In genomic region chr6:20571261-20571660, GRCh38 we compare ENCODE assay signal across 18 cellular contexts. TPM values are rescaled to one million over a fixed set of nuclear protein-coding genes. Genes with fewer than 3 reads are reported as not detected.
DNase-seq lines count a peak whose midpoint lies in the region; ATAC-seq, FAIRE-seq and TF ChIP-seq lines count a peak whose summit lies in the region.
"Had no signal": no experiment of that assay in that cellular context is flagged by ENCODE, and none has a peak within 500 bp of the region (broad histone marks: within the 10 kb centered on the region; RNA-seq: fewer than 3 reads in every experiment).

No MANE protein-coding gene starts in this region.

- H3K79me2 ChIP-seq in SK-N-SH (ENCODE audit: insufficient read depth) (no peaks in the 10 kb centered on the region), K562 (ENCODE audit: control insufficient read depth, insufficient read depth, low read length) (peaks cover 2% of the 10 kb centered on the region; the same call in 1 of the 3 replicates)

- intact Hi-C loops in K562 (cut with micrococcal nuclease), result loop anchor here (10.0 kb wide), 1 partner anchor 274 kb away; no protein-coding TSS in a partner anchor

- peaks cover 12 to 32% of the 10 kb centered on the region in 2 experiments; a peak in 3 of 4 replicates for H3K4me1 ChIP-seq in SK-N-SH (ENCODE audit: control insufficient read depth in 1 of 2, insufficient read depth in 2 of 2, low read depth in 1 of 2, low read length in 1 of 2)
- peaks cover 0 to 14% of the 10 kb centered on the region in 2 experiments; a peak in 3 of 5 replicates for H3K4me1 ChIP-seq in K562 (replicated peaks in 1 of 2; ENCODE audit: control insufficient read depth in 2 of 2, insufficient read depth in 2 of 2, low read length in 2 of 2)

- no peak for TF ChIP-seq RAD21 in SK-N-SH (IDR thresholded peaks at IDR 0.05; ENCODE audit: low read length)
- TF ChIP-seq RAD21 in K562 (CRISPR knock-in tag; conservative IDR thresholded peaks at IDR 0.05 in 1 of 2, IDR thresholded peaks at IDR 0.05 in 1 of 2), result no peak

- H3K27me3 ChIP-seq in SK-N-SH (ENCODE audit: insufficient read depth) (no peaks in the 10 kb centered on the region), K562 (ENCODE audit: control insufficient read depth in 2 of 2, insufficient read depth in 2 of 2, low read length in 2 of 2) (no peaks in the 10 kb centered on the region)
- H3K27me3 ChIP-seq: BLaER1 treated with 17β-estradiol and CSF1 and Interleukin-3, amounts not matched to agents 10 nM and 100 nM had no signal

- H3K9ac ChIP-seq in SK-N-SH (no peak overlapping the region), K562 (ENCODE audit: insufficient read depth in 1 of 2, low read depth in 2 of 2, low read length in 2 of 2) (no peak overlapping the region)
- H3K9ac ChIP-seq: BLaER1 treated with 17β-estradiol and CSF1 and Interleukin-3, amounts not matched to agents 10 nM and 100 nM had no signal

- H3K4me1 Mint-ChIP-seq in natural killer cell treated with Interleukin-12 subunit alpha and Interleukin-12 subunit beta and Interleukin-15 and Interleukin-18, amount 100 ng/mL, for 72 hours (ENCODE audit: low read depth in 2 of 2), result peaks cover 6 to 27% of the 10 kb centered on the region in 2 donors

- H3F3A ChIP-seq in SK-N-SH (replicated peaks; ENCODE audit: insufficient read depth), result no peaks in the 10 kb centered on the region

- CTCF ChIA-PET in SK-N-SH (lab: Yijun Ruan, JAX), result interaction anchor here (1.0 to 1.9 kb wide), 3 partner anchors 11 to 1018 kb away, joined by 3 to 6 read pairs (median 4); no protein-coding TSS in a partner anchor
- CTCF ChIA-PET in K562 (lab: Yijun Ruan, JAX; ENCODE audit: low intra/inter-chr PET ratio), result no interaction called here

- no peak for FAIRE-seq in K562 (lab: Jason Lieb, UNC)
- FAIRE-seq: GM12878, H1, HepG2, HTR-8/SVneo had no signal

- no peaks in the 10 kb centered on the region for H3K9me3 Mint-ChIP-seq in natural killer cell treated with Interleukin-12 subunit alpha and Interleukin-12 subunit beta and Interleukin-15 and Interleukin-18, amount 100 ng/mL, for 72 hours
- H3K9me3 Mint-ChIP-seq: CD4-positive, CD25-positive, alpha-beta regulatory T cell had no signal

- H3K36me3 ChIP-seq in SK-N-SH (replicated peaks in 1 of 2; ENCODE audit: control insufficient read depth in 1 of 2, insufficient read depth in 2 of 2, low read length in 1 of 2) (no peaks in the 10 kb centered on the region), K562 (ENCODE audit: control insufficient read depth, insufficient read depth, low read length) (peaks cover 4% of the 10 kb centered on the region; the same call in 2 of the 3 replicates)

- ATAC-seq in SK-N-SH treated with all-trans-retinoic acid at 6 μM for 48 hours (no peak), K562 (no peak; the same call in 2 of the 3 replicates)
- no peak for ATAC-seq in natural killer cell treated with Interleukin-12 subunit alpha and Interleukin-12 subunit beta and Interleukin-15 and Interleukin-18, amount 100 ng/mL, for 72 hours
- ATAC-seq: GM12878, HCT116, HepG2 had no signal

- no peak overlapping the region for H3K27ac Mint-ChIP-seq in natural killer cell treated with Interleukin-12 subunit alpha and Interleukin-12 subunit beta and Interleukin-15 and Interleukin-18, amount 100 ng/mL, for 72 hours
- H3K27ac Mint-ChIP-seq: CD4-positive, CD25-positive, alpha-beta regulatory T cell had no signal

- POLR2A ChIA-PET in SK-N-SH (lab: Yijun Ruan, JAX) (no interaction called here), K562 (lab: Yijun Ruan, JAX) (no interaction called here)

- H3K9me3 ChIP-seq in SK-N-SH, result no peaks in the 10 kb centered on the region
- no peaks in the 10 kb centered on the region for H3K9me3 ChIP-seq in K562 (replicated peaks; ENCODE audit: control insufficient read depth, insufficient read depth, low read depth, low read length)

- TF ChIP-seq EP300 in SK-N-SH (IDR thresholded peaks at IDR 0.05; ENCODE audit: borderline replicate concordance in 1 of 2, low read depth in 1 of 2, low read length in 1 of 2), result no peak
- peak; percentile 70 for TF ChIP-seq EP300 in K562 (IDR thresholded peaks at IDR 0.05; ENCODE audit: low read length)

- H3K9me2 ChIP-seq in SK-N-SH, result no peaks in the 10 kb centered on the region

- H4K20me1 ChIP-seq in SK-N-SH (ENCODE audit: insufficient read depth) (no peaks in the 10 kb centered on the region), K562 (replicated peaks; ENCODE audit: control insufficient read depth, insufficient read depth, low read length) (peaks cover 24% of the 10 kb centered on the region)
- H4K20me1 ChIP-seq: BLaER1 treated with 17β-estradiol and CSF1 and Interleukin-3, amounts not matched to agents 10 nM and 100 nM had no signal

- no peak overlapping the region for H3K4me3 Mint-ChIP-seq in natural killer cell treated with Interleukin-12 subunit alpha and Interleukin-12 subunit beta and Interleukin-15 and Interleukin-18, amount 100 ng/mL, for 72 hours
- H3K4me3 Mint-ChIP-seq: CD4-positive, CD25-positive, alpha-beta regulatory T cell had no signal

- TF ChIP-seq CTCF in SK-N-SH (IDR thresholded peaks at IDR 0.05) (no peak), K562 (IDR thresholded peaks at IDR 0.05 in 2 of 3, conservative IDR thresholded peaks at IDR 0.05 in 1 of 3; ENCODE audit: insufficient read depth in 2 of 3, low read depth in 1 of 3, low read length in 3 of 3) (no peak)

- DNase-seq in SK-N-SH (no peak), OCI-M1 (lab: John Stamatoyannopoulos, UW) (peak; percentile 76), K562 (ENCODE audit: extremely low read depth in 1 of 4, low spot score in 3 of 4) (peak in 1 of 4 experiments; percentile 21), SK-N-DZ (ENCODE audit: low spot score) (no peak), SHP77 (lab: John Stamatoyannopoulos, UW) (no peak)
- DNase-seq in natural killer cell treated with Interleukin-12 subunit alpha and Interleukin-12 subunit beta and Interleukin-15 and Interleukin-18, amount 100 ng/mL, for 72 hours (ENCODE audit: low spot score), result no peak
- DNase-seq in activated CD4-positive, alpha-beta T cell treated with anti-CD3 and anti-CD28 coated beads, Interleukin-2, amount 50 U/mL, for 1 hour, result no peak
- DNase-seq: 8988T; Calu3; CD4-positive, CD25-positive, alpha-beta regulatory T cell; DMS79 had no signal

- peak overlapping the region in 1 of 2 experiments; percentile 99; a peak in 2 of 4 replicates for H3K27ac ChIP-seq in SK-N-SH (ENCODE audit: low read depth in 2 of 2, low read length in 1 of 2)
- H3K27ac ChIP-seq in K562 (ENCODE audit: extremely low read depth, low read depth, low read length), result no peak overlapping the region
- H3K27ac ChIP-seq: BLaER1 treated with 17β-estradiol and CSF1 and Interleukin-3, amounts not matched to agents 10 nM and 100 nM had no signal

- in situ Hi-C loops in K562 (cut with MboI), result no loop called here

- peaks cover 7% of the 10 kb centered on the region for H3K36me3 Mint-ChIP-seq in natural killer cell treated with Interleukin-12 subunit alpha and Interleukin-12 subunit beta and Interleukin-15 and Interleukin-18, amount 100 ng/mL, for 72 hours

- no peak overlapping the region for H3K4me2 ChIP-seq in SK-N-SH
- H3K4me2 ChIP-seq in K562 (ENCODE audit: insufficient read depth, low read length), result no peak overlapping the region

- no peaks in the 10 kb centered on the region for H3K27me3 Mint-ChIP-seq in natural killer cell treated with Interleukin-12 subunit alpha and Interleukin-12 subunit beta and Interleukin-15 and Interleukin-18, amount 100 ng/mL, for 72 hours
- H3K27me3 Mint-ChIP-seq: CD4-positive, CD25-positive, alpha-beta regulatory T cell had no signal

- no TSS peak for BruUV-seq in K562 (replicated peaks; lab: Mats Ljungman, UMichigan)

- no peak for TF ChIP-seq POLR2A in K562 (conservative IDR thresholded peaks at IDR 0.05)

- H2AFZ ChIP-seq in SK-N-SH (ENCODE audit: low read depth), result no peak overlapping the region
- H2AFZ ChIP-seq in K562 (ENCODE audit: low read depth, low read length), result no peak overlapping the region

- H3K9me1 ChIP-seq in K562 (ENCODE audit: control insufficient read depth, insufficient read depth, low read length), result no peaks in the 10 kb centered on the region

- H3K4me3 ChIP-seq in SK-N-SH (ENCODE audit: low read depth in 2 of 2, low read length in 1 of 2) (no peak overlapping the region), K562 (no peak overlapping the region)
- H3K4me3 ChIP-seq: BLaER1 treated with 17β-estradiol and CSF1 and Interleukin-3, amounts not matched to agents 10 nM and 100 nM; GM12878 had no signal

TF ChIP-seq in SK-N-SH treated with all-trans-retinoic acid at 6 μM for 48 hours, 23 proteins besides CTCF, POLR2A, EP300 and RAD21 (continues in another document):
- no peak for TF ChIP-seq ZNF70 (CRISPR knock-in tag; IDR thresholded peaks at IDR 0.05)
- TF ChIP-seq ZFP3 (CRISPR knock-in tag; IDR thresholded peaks at IDR 0.05), result no peak

TF ChIP-seq in SK-N-SH, 30 proteins besides CTCF, POLR2A, EP300 and RAD21 (continues in another document):
- TF ChIP-seq NFIC (IDR thresholded peaks at IDR 0.05; ENCODE audit: borderline replicate concordance), result no peak

RNA-seq across cellular contexts. Expression of gene CDKAL1, which starts 37.0 kb away (rescaled TPM):
- polyA plus RNA-seq in SK-N-SH (2012; rRNA removed), result 2.6 and 3.8 TPM in 2 replicates
- polyA plus RNA-seq in SK-N-SH (2012; cell fraction: cytosol; rRNA removed), result 3.6 and 3.9 TPM in 2 replicates
- 1.5 and 3.1 TPM in 2 replicates for polyA plus RNA-seq in SK-N-SH (2012; cell fraction: nucleus; rRNA removed)
- total RNA-seq in K562 (2011; cell fraction: chromatin; rRNA removed; ENCODE audit: low replicate concordance), result 40.8 and 117 TPM in 2 replicates
- total RNA-seq in K562 (2011; cell fraction: nucleolus; rRNA removed), result 24.3 and 27.0 TPM in 2 replicates
- total RNA-seq in K562 (2011; cell fraction: nucleoplasm; rRNA removed), result 53.2 and 70.2 TPM in 2 replicates
- total RNA-seq in K562 (2014; rRNA removed), result 23.5 and 28.7 TPM in 2 replicates
- total RNA-seq in K562 (2014; rRNA removed; fragmentation: Illumina TruSeq; extraction: Trizol), result 36.3 and 40.3 TPM in 2 replicates
- total RNA-seq in K562 (2015; rRNA removed; fragmentation: Illumina TruSeq; extraction: Trizol), result 32.2 and 34.2 TPM in 2 replicates
- total RNA-seq in K562 (2021), result 24.5 and 26.8 TPM in 2 replicates
- 16.8 and 18.1 TPM in 2 replicates for polyA plus RNA-seq in K562 (2011; rRNA removed)
- 7.9 and 9.9 TPM in 2 replicates for polyA plus RNA-seq in K562 (2011; cell fraction: cytosol; rRNA removed)
- polyA plus RNA-seq in K562 (2011; cell fraction: nucleus; rRNA removed), result 11.9 and 13.9 TPM in 2 replicates
- 12.7 and 14.4 TPM in 2 replicates for polyA plus RNA-seq in K562 (2012)
- polyA plus RNA-seq in K562 (2014; fragmentation: Illumina TruSeq; extraction: Trizol), result 18.5 and 20.1 TPM in 2 replicates
- polyA plus RNA-seq in K562 (2014; fragmentation: Nextera tagmentation; extraction: Ambion mirVana), result 10 to 100 TPM; 15.5 to 16.4 TPM
- polyA plus RNA-seq in K562 (2014; rRNA removed), result 11.2 TPM in 2 replicates
- polyA minus RNA-seq in K562 (2011; rRNA and poly(A)+ RNA removed), result 46.4 and 59.0 TPM in 2 replicates
- 25.3 and 27.7 TPM in 2 replicates for polyA minus RNA-seq in K562 (2011; cell fraction: cytosol; rRNA and poly(A)+ RNA removed)
- 28.4 and 48.3 TPM in 2 replicates for polyA minus RNA-seq in K562 (2011; cell fraction: nucleus; rRNA and poly(A)+ RNA removed)
- polyA plus RNA-seq in SK-N-DZ (2014; cell fraction: cytosol; rRNA removed), result 16.3 and 16.8 TPM in 2 replicates
- 5.8 and 12.5 TPM in 2 replicates for polyA plus RNA-seq in SK-N-DZ (2014; cell fraction: nucleus; rRNA removed)
- total RNA-seq in natural killer cell treated with Interleukin-12 subunit alpha and Interleukin-12 subunit beta and Interleukin-15 and Interleukin-18, amount 100 ng/mL, for 72 hours, result 10 to 100 TPM; 33.7 to 43.8 TPM
